8 cellular contexts compared by ENCODE assay signal in the genomic region with DNA sequence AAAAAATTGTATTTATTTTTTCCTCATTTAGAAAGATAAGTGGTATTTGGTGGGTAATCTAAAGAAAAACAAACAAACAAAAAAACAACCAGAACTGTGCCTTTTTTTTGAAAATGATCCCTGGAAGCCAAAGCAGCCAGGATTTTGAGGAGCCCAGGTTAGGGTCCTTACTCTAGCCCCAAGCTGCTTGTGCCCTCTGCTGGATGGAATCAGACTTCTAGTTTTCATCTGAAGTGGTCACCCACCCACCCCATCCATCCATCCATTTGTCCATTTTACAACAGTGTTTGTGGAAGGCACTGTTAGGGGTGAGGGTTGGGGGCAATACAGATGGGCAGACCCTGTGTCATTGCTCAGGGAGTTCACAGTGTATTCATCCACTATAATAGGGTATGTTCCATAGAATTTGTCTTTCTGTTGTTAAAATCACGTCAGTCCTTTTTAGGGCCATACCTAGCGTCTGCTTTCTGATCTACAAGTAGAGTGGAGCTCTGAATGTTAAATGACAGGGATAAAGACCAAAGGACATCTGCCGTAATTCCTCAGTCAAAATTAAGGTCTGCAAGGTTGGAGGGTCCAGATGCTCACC. TPM values are rescaled to one million over a fixed set of nuclear protein-coding genes. Genes with fewer than 3 reads are reported as not detected.
A peak's percentile ranks its signal among the peaks of the same experiment; 100 is the strongest.
DNase-seq lines count a peak whose midpoint lies in the region; TF ChIP-seq lines count a peak whose summit lies in the region.

No MANE protein-coding gene starts in this region.

- H3K4me1 ChIP-seq in CD4-positive, alpha-beta memory T cell (ENCODE audit: insufficient read depth, low read length) = peaks cover 25% of the 10 kb centered on the region
- H3K4me1 ChIP-seq in ovary (ENCODE audit: insufficient read depth) (peaks cover 11% of the 10 kb centered on the region), sigmoid colon (peaks cover 0 to 48% (median 39%) of the 10 kb centered on the region in 4 donors)

- intact Hi-C loops in CD4-positive, alpha-beta memory T cell (cut with micrococcal nuclease) = loop anchor here (1.0 to 10.0 kb wide), 3 partner anchors 70 to 536 kb away; no protein-coding TSS in a partner anchor
- intact Hi-C loops in ovary (cut with DNase I) (loop anchor here in 3 of 4 donors (5.0 kb wide), 2 partner anchors 52 to 62 kb away; partner anchors contain the start of gene YIPF1 (in 2 of the 3)), sigmoid colon (cut with DNase I) (loop anchor here (5.0 kb wide), 1 partner anchor 112 kb away; the partner anchor contains the start of gene NDC1)

- H3K4me3 Mint-ChIP-seq in CD4-positive, alpha-beta memory T cell = peak overlapping the region in 1 of 8 donors; percentile 35

- no peak for TF ChIP-seq POLR2A in ovary (IDR thresholded peaks at IDR 0.05)
- TF ChIP-seq POLR2A in sigmoid colon (IDR thresholded peaks at IDR 0.05) = no peak

- H3K9me3 ChIP-seq in CD4-positive, alpha-beta memory T cell (ENCODE audit: control insufficient read depth in 1 of 2, low read length in 2 of 2) = no peaks in the 10 kb centered on the region
- H3K9me3 ChIP-seq in ovary = no peaks in the 10 kb centered on the region
- H3K9me3 ChIP-seq in sigmoid colon = no peaks in the 10 kb centered on the region

- no peak for TF ChIP-seq EP300 in ovary (IDR thresholded peaks at IDR 0.05)
- no peak for TF ChIP-seq EP300 in sigmoid colon (IDR thresholded peaks at IDR 0.05)

- peak overlapping the region in 2 of 7 donors; percentile 15 to 48 for H3K27ac Mint-ChIP-seq in CD4-positive, alpha-beta memory T cell

- TF ChIP-seq CTCF in GM12875 (IDR thresholded peaks at IDR 0.05; ENCODE audit: borderline replicate concordance, insufficient read depth, low read depth, low read length) (peak; percentile 57), ovary (IDR thresholded peaks at IDR 0.05) (peak in 2 of 3 donors; percentile 24 to 41), sigmoid colon (IDR thresholded peaks at IDR 0.05) (peak in 2 of 4 experiments; percentile 40 to 47)

- CTCF ChIA-PET in CD4-positive, alpha-beta memory T cell (lab: Charles Lee; ENCODE audit: partially characterized antibody) = interaction anchor here (0.8 to 5.7 kb wide), 6 partner anchors 10 to 88 kb away, joined by 3 to 82 read pairs (median 4); no protein-coding TSS in a partner anchor

- H3K4me3 ChIP-seq in CD4-positive, alpha-beta memory T cell (ENCODE audit: low read length in 2 of 2) = no peak overlapping the region
- H3K4me3 ChIP-seq in GM12875 (ENCODE audit: low read depth, low read length) (no peak overlapping the region), ovary (no peak overlapping the region), sigmoid colon (no peak overlapping the region)

- no peaks in the 10 kb centered on the region for H3K27me3 ChIP-seq in CD4-positive, alpha-beta memory T cell (ENCODE audit: insufficient read depth, low read length)
- H3K27me3 ChIP-seq in ovary = no peaks in the 10 kb centered on the region
- H3K27me3 ChIP-seq in sigmoid colon = no peaks in the 10 kb centered on the region

- peaks cover 4 to 17% of the 10 kb centered on the region in 2 donors for H3K36me3 Mint-ChIP-seq in CD4-positive, alpha-beta memory T cell

- H3K36me3 ChIP-seq in CD4-positive, alpha-beta memory T cell (ENCODE audit: insufficient read depth, low read length) = peaks cover 9% of the 10 kb centered on the region
- H3K36me3 ChIP-seq in ovary (no peaks in the 10 kb centered on the region), sigmoid colon (peaks cover 0 to 23% (median 2%) of the 10 kb centered on the region in 4 donors)

- no peaks in the 10 kb centered on the region for H3K27me3 Mint-ChIP-seq in CD4-positive, alpha-beta memory T cell

- peaks cover 16 to 44% (median 28%) of the 10 kb centered on the region in 4 donors for H3K4me1 Mint-ChIP-seq in CD4-positive, alpha-beta memory T cell

- 81 to 91% (median 89%) methylated on average over 3 of the region's 3 CpGs for WGBS in ovary, 3 donors
- WGBS in sigmoid colon, 2 donors = 93% methylated on average over 3 of the region's 3 CpGs

- DNase-seq in CD4-positive, alpha-beta memory T cell = peak in 3 of 5 donors; percentile 7 to 13 (median 11)
- DNase-seq in NCI-H748 treated with DMSO at 0.1 percent for 48 hours (lab: John Stamatoyannopoulos, UW) = peak; percentile 21
- DNase-seq in dedifferentiated amniotic fluid mesenchymal stem cell (ENCODE audit: extremely low spot score) = peak; percentile 28
- peak in 2 of 5 donors; percentile 23 to 53 for DNase-seq in ovary
- no peak for DNase-seq in HPDE6-E6E7 (ENCODE audit: extremely low spot score)
- DNase-seq in activated CD8-positive, alpha-beta memory T cell treated with anti-CD3 and anti-CD28 coated beads, Interleukin-2, amount 50 U/mL, for 48 hours = no peak
- no peak for DNase-seq in sigmoid colon

- no peaks in the 10 kb centered on the region for H3K9me3 Mint-ChIP-seq in CD4-positive, alpha-beta memory T cell

- POLR2A ChIA-PET in CD4-positive, alpha-beta memory T cell (lab: Charles Lee; ENCODE audit: partially characterized antibody) = interaction anchor here (1.1 to 1.4 kb wide), 2 partner anchors 88 to 111 kb away, joined by 3 read pairs; partner anchors contain the start of gene NDC1

- H3K27ac ChIP-seq in CD4-positive, alpha-beta memory T cell (ENCODE audit: low read depth, low read length) = no peak overlapping the region
- H3K27ac ChIP-seq in ovary (no peak overlapping the region), sigmoid colon (no peak overlapping the region)

RNA-seq across cellular contexts. Expression of gene LRRC42, which starts 3.0 kb away (rescaled TPM):
- total RNA-seq in CD4-positive, alpha-beta memory T cell = 1 to 10 TPM; 7.3 to 8.7 TPM
- polyA plus RNA-seq in CD4-positive, alpha-beta memory T cell = 1 to 10 TPM; 4.7 to 8.4 TPM
- total RNA-seq in ovary (10 to 100 TPM; 14.5 to 29.1 (median 20.8) TPM), sigmoid colon (10 to 100 TPM; 18.5 to 21.6 (median 19.8) TPM)
- polyA plus RNA-seq in ovary (10 to 100 TPM; 17.1 to 22.3 TPM), sigmoid colon (10 to 100 TPM; 15.2 to 25.4 (median 19.2) TPM)

RNA-seq across cellular contexts. Expression of gene IFT25, which starts 3.6 kb away (rescaled TPM):
- total RNA-seq in CD4-positive, alpha-beta memory T cell = 10 to 100 TPM; 47.2 to 50.3 TPM
- polyA plus RNA-seq in CD4-positive, alpha-beta memory T cell = 10 to 100 TPM; 45.5 to 65.4 TPM
- 10 to 100 TPM; 24.2 to 39.3 (median 28.5) TPM for total RNA-seq in ovary
- polyA plus RNA-seq in ovary = 10 to 100 TPM; 27.6 to 39.4 TPM
- total RNA-seq in sigmoid colon = 10 to 100 TPM; 16.1 to 33.9 (median 24.9) TPM
- polyA plus RNA-seq in sigmoid colon = 10 to 100 TPM; 17.3 to 31.8 (median 26.4) TPM

RNA-seq across cellular contexts. Expression of gene DIO1, which starts 55.1 kb away (rescaled TPM):
- not detected for total RNA-seq in CD4-positive, alpha-beta memory T cell
- not detected for polyA plus RNA-seq in CD4-positive, alpha-beta memory T cell
- total RNA-seq in ovary (under 1 TPM in 1 of 7 donors, not detected in 6; 0.46 TPM), sigmoid colon (not detected)
- polyA plus RNA-seq in ovary (not detected), sigmoid colon (not detected)

RNA-seq across cellular contexts. Expression of gene YIPF1, which starts 59.5 kb away (rescaled TPM):
- 10 to 100 TPM; 14.8 to 15.2 TPM for total RNA-seq in CD4-positive, alpha-beta memory T cell
- 10 to 100 TPM; 25.2 to 30.5 TPM for polyA plus RNA-seq in CD4-positive, alpha-beta memory T cell
- total RNA-seq in ovary (10 to 100 TPM; 11.5 to 20.9 (median 18.3) TPM), sigmoid colon (10 to 100 TPM; 13.3 to 23.3 (median 18.8) TPM)
- polyA plus RNA-seq in ovary (10 to 100 TPM; 14.6 to 47.8 TPM), sigmoid colon (10 to 100 TPM; 24.5 to 28.0 (median 27.6) TPM)

Comparison
In these comparisons a context has a peak if more than half of its experiments do, and no peak if none do; other contexts are left out.
1. DNase-seq: peak in CD4-positive, alpha-beta memory T cell (3 of 5), NCI-H748 treated with DMSO at 0.1 percent for 48 hours (single experiment) and dedifferentiated amniotic fluid mesenchymal stem cell (single experiment); none in HPDE6-E6E7 (single experiment), activated CD8-positive, alpha-beta memory T cell treated with anti-CD3 and anti-CD28 coated beads, Interleukin-2, amount 50 U/mL, for 48 hours (single experiment) and sigmoid colon (single experiment).